ENCODE assay signal across 10 cellular contexts in the genomic region with DNA sequence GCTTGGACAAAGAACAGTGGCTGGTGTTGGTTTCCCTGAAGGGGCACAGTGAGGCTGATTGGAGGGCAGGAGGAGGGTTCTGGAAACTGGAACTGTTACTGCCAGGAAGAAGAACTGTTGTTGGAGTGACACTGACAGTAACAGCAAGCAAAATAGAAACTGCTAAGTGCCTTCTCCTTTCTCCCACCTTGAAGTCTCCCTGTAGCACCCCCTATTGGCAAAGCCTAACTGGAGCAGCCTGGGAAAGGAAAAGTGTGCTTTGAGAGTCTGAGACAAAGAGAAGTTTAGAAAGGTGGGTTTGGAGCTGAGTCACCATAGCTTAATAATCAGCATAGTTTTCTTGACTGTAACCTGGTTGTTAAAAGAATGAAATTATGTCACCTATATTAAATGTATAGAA. TPM values are rescaled to one million over a fixed set of nuclear protein-coding genes. Genes with fewer than 3 reads are reported as not detected.
DNase-seq lines count a peak whose midpoint lies in the region; ATAC-seq and TF ChIP-seq lines count a peak whose summit lies in the region.
"Had no signal": no experiment of that assay in that cellular context is flagged by ENCODE, and none has a peak within 500 bp of the region (broad histone marks: within the 10 kb centered on the region; RNA-seq: fewer than 3 reads in every experiment).

No MANE protein-coding gene starts in this region.

- no peak for TF ChIP-seq POLR2A in breast epithelium (IDR thresholded peaks at IDR 0.05)

- no peaks in the 10 kb centered on the region for H3K4me1 Mint-ChIP-seq in MCF 10A (ENCODE audit: insufficient read depth, unreplicated experiment)

- TF ChIP-seq CTCF in MCF 10A (IDR thresholded peaks at IDR 0.05; ENCODE audit: unreplicated experiment) (peak; percentile 23), breast epithelium (IDR thresholded peaks at IDR 0.05) (no peak), epithelial cell of proximal tubule (conservative IDR thresholded peaks at IDR 0.05; ENCODE audit: low read depth, low read length) (peak; percentile 63)

- no peak overlapping the region for H3K9ac ChIP-seq in NT2/D1 (ENCODE audit: insufficient read length, low read depth)

- H3K4me3 Mint-ChIP-seq in MCF 10A (ENCODE audit: unreplicated experiment), result no peak overlapping the region

- H3K9me3 ChIP-seq in breast epithelium, result no peaks in the 10 kb centered on the region
- H3K9me3 ChIP-seq in NT2/D1 (ENCODE audit: insufficient read depth, low read length), result peaks cover 9% of the 10 kb centered on the region; the same call in 1 of the 2 replicates

- DNase-seq in MCF 10A (ENCODE audit: unreplicated experiment) (peak; percentile 62), breast epithelium (ENCODE audit: low spot score in 2 of 2) (no peak), NT2/D1 (ENCODE audit: low read depth, low spot score) (peak; percentile 39), epithelial cell of proximal tubule (ENCODE audit: low read depth) (no peak), NCI-H2196 treated with DMSO at 0.1 percent for 48 hours (lab: John Stamatoyannopoulos, UW; ENCODE audit: unreplicated experiment) (no peak), posterior vena cava (ENCODE audit: low spot score) (no peak), NCI-H2081 treated with DMSO at 0.1 percent for 48 hours (lab: John Stamatoyannopoulos, UW) (no peak)
- peak; percentile 28 for DNase-seq in stimulated activated naive CD8-positive, alpha-beta T cell treated with anti-CD3 and anti-CD28 coated beads, Interleukin-15, Interleukin-2, amounts not matched to agents 100 U/mL and 50 U/mL, for 24 hours
- DNase-seq: NCI-H2029 treated with DMSO at 0.1 percent for 48 hours had no signal

- CTCF ChIA-PET in MCF 10A (lab: Yijun Ruan, JAX), result interaction anchor here (0.6 kb wide), 2 partner anchors 43 to 521 kb away, joined by 3 read pairs; no protein-coding TSS in a partner anchor

- H3K4me1 ChIP-seq in breast epithelium (no peaks in the 10 kb centered on the region), NT2/D1 (ENCODE audit: insufficient read depth, insufficient read length) (no peaks in the 10 kb centered on the region)

- no peak for ATAC-seq in stimulated activated naive CD8-positive, alpha-beta T cell treated with anti-CD3 and anti-CD28 coated beads, Interleukin-15, Interleukin-2, amounts not matched to agents 100 U/mL and 50 U/mL, for 24 hours

- no peak overlapping the region for H3K4me3 ChIP-seq in breast epithelium
- H3K4me3 ChIP-seq in NT2/D1 (ENCODE audit: insufficient read length, low read depth), result no peak overlapping the region
- no peak overlapping the region for H3K4me3 ChIP-seq in epithelial cell of proximal tubule (ENCODE audit: low read depth, low read length)
- H3K4me3 ChIP-seq: skin epidermis had no signal

- H3K36me3 ChIP-seq in breast epithelium (no peaks in the 10 kb centered on the region), NT2/D1 (ENCODE audit: insufficient read depth, insufficient read length, low read length) (no peaks in the 10 kb centered on the region)

- BruUV-seq in MCF 10A (replicated peaks; lab: Mats Ljungman, UMichigan), result no TSS peak

- H3K27me3 ChIP-seq in breast epithelium (no peaks in the 10 kb centered on the region), NT2/D1 (ENCODE audit: insufficient read depth, insufficient read length) (no peaks in the 10 kb centered on the region)

- no peak overlapping the region for H3K27ac Mint-ChIP-seq in MCF 10A (ENCODE audit: low read depth, unreplicated experiment)

- H3K27ac ChIP-seq in breast epithelium, result no peak overlapping the region
- H3K27ac ChIP-seq: skin epidermis had no signal

- intact Hi-C loops in MCF 10A (cut with micrococcal nuclease) (no loop called here), breast epithelium (cut with DNase I; ENCODE audit: low total_unique reads) (no loop called here), posterior vena cava (cut with DNase I) (no loop called here)

- H3K27me3 Mint-ChIP-seq in MCF 10A (ENCODE audit: insufficient read depth, unreplicated experiment), result no peaks in the 10 kb centered on the region

- no peaks in the 10 kb centered on the region for H3K36me3 Mint-ChIP-seq in MCF 10A (ENCODE audit: insufficient read depth, unreplicated experiment)

- POLR2A ChIA-PET in MCF 10A (lab: Yijun Ruan, JAX), result no interaction called here

- no peaks in the 10 kb centered on the region for H3K9me3 Mint-ChIP-seq in MCF 10A (ENCODE audit: unreplicated experiment)

RNA-seq across cellular contexts. Expression of gene TMEM174, which starts 2.5 kb away (rescaled TPM):
- total RNA-seq in MCF 10A (2022), result not detected in 2 replicates
- total RNA-seq in breast epithelium, result not detected
- total RNA-seq in epithelial cell of proximal tubule, result not detected in 2 replicates
- not detected for total RNA-seq in posterior vena cava

RNA-seq across cellular contexts. Expression of gene TMEM171, which starts 50.1 kb away (rescaled TPM):
- total RNA-seq in MCF 10A (2022) (0.42 and 0.75 TPM in 2 replicates), breast epithelium (under 1 TPM in 1 of 3 donors, not detected in 2; 0.64 TPM), epithelial cell of proximal tubule (2.8 and 10.6 TPM in 2 replicates), posterior vena cava (under 1 TPM in 1 of 2 donors, not detected in 1; 0.14 TPM)

Comparison
In these comparisons a context has a peak if more than half of its experiments do, and no peak if none do; other contexts are left out.
1. DNase-seq: peak in MCF 10A (single experiment), NT2/D1 (single experiment) and stimulated activated naive CD8-positive, alpha-beta T cell treated with anti-CD3 and anti-CD28 coated beads, Interleukin-15, Interleukin-2, amounts not matched to agents 100 U/mL and 50 U/mL, for 24 hours (single experiment); none in breast epithelium (0 of 2), epithelial cell of proximal tubule (single experiment), NCI-H2196 treated with DMSO at 0.1 percent for 48 hours (single experiment), posterior vena cava (single experiment) and NCI-H2081 treated with DMSO at 0.1 percent for 48 hours (single experiment).
2. CTCF ChIP-seq: peak in MCF 10A (single experiment) and epithelial cell of proximal tubule (single experiment); none in breast epithelium (0 of 3).